Comparison of ENCODE assay signal across 28 cellular contexts in the genomic region with DNA sequence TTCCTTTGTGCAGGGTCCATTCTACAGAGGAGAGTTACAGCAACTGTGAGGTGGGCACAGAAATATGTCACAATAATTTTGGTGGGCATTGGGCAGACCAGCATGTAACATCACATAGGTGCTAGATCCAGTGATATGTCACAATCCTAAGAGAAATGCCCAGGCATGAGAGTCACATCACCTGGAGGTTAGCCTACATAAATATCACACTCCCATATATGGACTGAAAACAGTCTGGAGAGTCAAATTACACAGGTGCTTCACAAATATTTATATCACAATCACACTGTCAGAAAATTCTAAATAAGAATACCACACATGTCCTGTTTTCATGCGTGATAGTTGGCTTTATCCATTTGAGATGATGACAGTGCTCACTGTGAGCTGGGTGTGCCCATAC.
"Had no signal": no experiment of that assay in that cellular context is flagged by ENCODE, and none has a peak within 500 bp of the region (broad histone marks: within the 10 kb centered on the region; RNA-seq: fewer than 3 reads in every experiment).

No MANE protein-coding gene starts in this region.

- H3K36me3 ChIP-seq: ascending aorta had no signal

- H3K4me3 ChIP-seq: ascending aorta had no signal

- ATAC-seq: activated CD4-positive, alpha-beta T cell treated with anti-CD3 and anti-CD28 coated beads for 36 hours; activated CD8-positive, alpha-beta memory T cell treated with anti-CD3 and anti-CD28 coated beads, Interleukin-2, amount 10 ng/mL, durations not matched to agents 7 days and 5 days; activated CD8-positive, alpha-beta T cell treated with anti-CD3 and anti-CD28 coated beads, Interleukin-2, amount 10 ng/mL, durations not matched to agents 7 days and 5 days; activated naive CD8-positive, alpha-beta T cell treated with anti-CD3 and anti-CD28 coated beads, Interleukin-2, amount 50 U/mL, for 24 hours had no signal

- H3K9me3 ChIP-seq: ascending aorta had no signal

- DNase-seq: activated B cell treated with CpG ODN at 0.5 μM for 24 hours; activated CD4-positive, alpha-beta memory T cell treated with anti-CD3 and anti-CD28 coated beads, Interleukin-2, amount 10 ng/mL, durations not matched to agents 7 days and 5 days; activated CD4-positive, alpha-beta T cell treated with anti-CD3 and anti-CD28 coated beads for 36 hours; activated CD4-positive, alpha-beta T cell treated with anti-CD3 and anti-CD28 coated beads for 48 hours; activated CD4-positive, alpha-beta T cell treated with anti-CD3 and anti-CD28 coated beads, Interleukin-2, amount 10 ng/mL, durations not matched to agents 7 days and 5 days; activated CD4-positive, alpha-beta T cell treated with anti-CD3 and anti-CD28 coated beads, Interleukin-2, amount 50 U/mL, for 48 hours; activated CD4-positive, CD25-positive, alpha-beta regulatory T cell treated with anti-CD3 and anti-CD28 coated beads, Interleukin-2, amount 50 U/mL, for 72 hours; activated CD8-positive, alpha-beta memory T cell treated with anti-CD3 and anti-CD28 coated beads for 24 hours; activated CD8-positive, alpha-beta memory T cell treated with anti-CD3 and anti-CD28 coated beads, Interleukin-2, amount 10 ng/mL, durations not matched to agents 7 days and 5 days; activated CD8-positive, alpha-beta memory T cell treated with anti-CD3 and anti-CD28 coated beads, Interleukin-2, amount 50 U/mL, for 48 hours; activated CD8-positive, alpha-beta T cell treated with anti-CD3 and anti-CD28 coated beads, Interleukin-2, amount 10 ng/mL, durations not matched to agents 7 days and 5 days; activated effector memory CD4-positive, alpha-beta T cell treated with Interleukin-2 at 50 U/mL for 16 hours; activated gamma-delta T cell; activated naive CD4-positive, alpha-beta T cell treated with anti-CD3 and anti-CD28 coated beads, Interleukin-2, amount 10 ng/mL, durations not matched to agents 7 days and 5 days; activated naive CD4-positive, alpha-beta T cell treated with Interleukin-2 at 50 U/mL for 16 hours; activated naive CD8-positive, alpha-beta T cell treated with anti-CD3 and anti-CD28 coated beads, Interleukin-2, amount 10 ng/mL, durations not matched to agents 7 days and 5 days; activated naive CD8-positive, alpha-beta T cell treated with anti-CD3 and anti-CD28 coated beads, Interleukin-2, amount 50 U/mL, for 24 hours; activated T-cell treated with anti-CD3 and anti-CD28 coated beads, Interleukin-2, amount 50 U/mL, for 24 hours; activated T-cell treated with anti-CD3 and anti-CD28 coated beads, Interleukin-2, amount 50 U/mL, for 48 hours; amygdala; anterior cingulate cortex; central memory CD4-positive, alpha-beta T cell; T-helper 1 cell; T-helper 2 cell; T-helper 9 cell had no signal

- H3K27me3 ChIP-seq: ascending aorta had no signal

- FAIRE-seq: TTC549 had no signal

- H3K27ac ChIP-seq: ascending aorta, VCaP had no signal

- H3K4me1 ChIP-seq: ascending aorta had no signal
